In the genomic region with DNA sequence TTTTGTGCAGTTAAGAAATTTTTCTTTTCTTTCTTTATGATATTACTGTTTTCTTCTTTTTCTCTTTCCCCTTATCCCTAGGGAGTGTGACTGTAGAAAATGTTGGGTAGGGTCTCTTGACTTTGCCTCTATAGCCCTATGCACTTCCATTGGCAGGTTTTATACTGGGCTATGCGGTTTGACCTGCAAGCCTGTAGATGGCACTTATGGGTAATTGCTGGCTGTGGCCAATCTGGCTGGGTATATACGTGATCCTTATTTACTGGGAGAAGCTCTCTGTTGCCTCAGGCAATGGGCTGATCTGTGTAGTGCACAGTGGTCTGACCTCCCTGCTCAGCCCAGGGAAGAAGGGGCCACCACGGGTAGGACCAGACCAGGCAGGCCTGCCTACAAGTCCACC, we compare ENCODE assay signal across 18 cellular contexts.
A peak's percentile ranks its signal among the peaks of the same experiment; 100 is the strongest.
DNase-seq lines count a peak whose midpoint lies in the region; ATAC-seq, FAIRE-seq and TF ChIP-seq lines count a peak whose summit lies in the region.
"Had no signal": no experiment of that assay in that cellular context is flagged by ENCODE, and none has a peak within 500 bp of the region (broad histone marks: within the 10 kb centered on the region; RNA-seq: fewer than 3 reads in every experiment).

No MANE protein-coding gene starts in this region.

- ATAC-seq in HepG2: peak; percentile 85
- ATAC-seq: Right ventricle myocardium inferior had no signal

- no peaks in the 10 kb centered on the region for H4K20me1 ChIP-seq in HepG2 (ENCODE audit: insufficient read depth, low read length)

- FAIRE-seq in HepG2 (lab: Jason Lieb, UNC): no peak
- FAIRE-seq: RCC 7860 had no signal

- TF ChIP-seq RAD21 in Ishikawa (IDR thresholded peaks at IDR 0.05; ENCODE audit: low read depth): peak; percentile 38
- no peak for TF ChIP-seq RAD21 in HepG2 (CRISPR knock-in tag; IDR thresholded peaks at IDR 0.05)

- TF ChIP-seq CTCF in C4-2B (conservative IDR thresholded peaks at IDR 0.05) (peak; percentile 7; the same call in 1 of the 2 replicates), endodermal cell (conservative IDR thresholded peaks at IDR 0.05) (peak; percentile 40), HepG2 (CRISPR knock-in tag; IDR thresholded peaks at IDR 0.05) (peak; percentile 50), suprapubic skin (IDR thresholded peaks at IDR 0.05) (no peak)

- H3K9me3 Mint-ChIP-seq in endodermal cell: peaks cover 32% of the 10 kb centered on the region

- H3K27ac ChIP-seq in C4-2B (no peak overlapping the region), endodermal cell (ENCODE audit: low read depth, low read length) (no peak overlapping the region), HepG2 (ENCODE audit: extremely low read length, insufficient read depth, low read length) (no peak overlapping the region), suprapubic skin (no peak overlapping the region)
- H3K27ac ChIP-seq: GM23248 had no signal

- H3K4me1 ChIP-seq in endodermal cell (ENCODE audit: control insufficient read depth, insufficient read depth, low read length) (no peaks in the 10 kb centered on the region), HepG2 (ENCODE audit: insufficient read depth, low read length) (no peaks in the 10 kb centered on the region), suprapubic skin (no peaks in the 10 kb centered on the region)

- POLR2A ChIA-PET in HepG2 (lab: Yijun Ruan, JAX): no interaction called here

- H3K36me3 ChIP-seq in endodermal cell (ENCODE audit: control insufficient read depth, insufficient read depth, low read length): no peaks in the 10 kb centered on the region
- H3K36me3 ChIP-seq in HepG2 (replicated peaks in 1 of 2; ENCODE audit: control insufficient read depth in 1 of 2, insufficient read depth in 2 of 2, low read length in 2 of 2): no peaks in the 10 kb centered on the region
- no peaks in the 10 kb centered on the region for H3K36me3 ChIP-seq in suprapubic skin
- H3K36me3 ChIP-seq: MG63 had no signal

- H3K9me3 ChIP-seq in endodermal cell (ENCODE audit: control insufficient read depth, low read length) (peaks cover 15% of the 10 kb centered on the region), HepG2 (ENCODE audit: low read length) (peaks cover 6% of the 10 kb centered on the region; the same call in 1 of the 2 replicates), suprapubic skin (peaks cover 7% of the 10 kb centered on the region)
- H3K9me3 ChIP-seq: MG63 had no signal

- DNase-seq in endodermal cell (no peak), HepG2 (ENCODE audit: low spot score) (peak; percentile 21), suprapubic skin (ENCODE audit: low spot score in 2 of 2) (no peak), NCI-H146 (lab: John Stamatoyannopoulos, UW) (no peak), SKM-1 (lab: John Stamatoyannopoulos, UW; ENCODE audit: unreplicated experiment) (no peak)
- DNase-seq: DND-41, GM23248, Karpas-422, MG63, NCI-H1092, NCI-H1436 treated with DMSO at 0.1 percent for 48 hours, NCI-H2081, NCI-H2171 treated with DMSO at 0.1 percent for 48 hours had no signal

- H3K4me3 ChIP-seq in endodermal cell (ENCODE audit: low read length) (no peak overlapping the region), HepG2 (replicated peaks in 1 of 3; ENCODE audit: insufficient read depth in 1 of 3, low read depth in 2 of 3, low read length in 3 of 3) (no peak overlapping the region), suprapubic skin (no peak overlapping the region)
- H3K4me3 ChIP-seq: GM23248, MG63 had no signal

- H3K4me2 ChIP-seq in HepG2 (ENCODE audit: low read depth, low read length): no peak overlapping the region

- no TSS peak for BruUV-seq in HepG2 (replicated peaks; lab: Mats Ljungman, UMichigan)

- H2AFZ ChIP-seq in HepG2 (ENCODE audit: low read length): no peak overlapping the region
- H2AFZ ChIP-seq: GM23248 had no signal

- H3K27ac Mint-ChIP-seq in endodermal cell: no peak overlapping the region
- H3K27ac Mint-ChIP-seq: CD14-positive monocyte had no signal

- H3K36me3 Mint-ChIP-seq in endodermal cell (ENCODE audit: low read depth): no peaks in the 10 kb centered on the region
- H3K36me3 Mint-ChIP-seq: CD14-positive monocyte had no signal

- 87 to 92% methylated on average over 2 to 3 of the region's 3 CpGs for WGBS in endodermal cell (ENCODE audit: insufficient coverage in 1 of 2, insufficient read length in 1 of 2), 2 experiments
- WGBS in HepG2 (ENCODE audit: low lambda C conversion rate): 8% methylated on average over 2 of the region's 3 CpGs
- WGBS in suprapubic skin: 87% methylated on average over 3 of the region's 3 CpGs

- TF ChIP-seq EP300 in Ishikawa (IDR thresholded peaks at IDR 0.05; ENCODE audit: borderline replicate concordance): no peak
- no peak for TF ChIP-seq EP300 in HepG2 (IDR thresholded peaks at IDR 0.05; ENCODE audit: low read depth in 2 of 2, low read length in 2 of 2)
- TF ChIP-seq EP300 in HepG2 (CRISPR knock-in tag; IDR thresholded peaks at IDR 0.05; ENCODE audit: borderline replicate concordance): no peak
- TF ChIP-seq EP300 in suprapubic skin (IDR thresholded peaks at IDR 0.05): no peak

- H3K27me3 Mint-ChIP-seq in endodermal cell (ENCODE audit: insufficient read depth): no peaks in the 10 kb centered on the region

- no peaks in the 10 kb centered on the region for H3K4me1 Mint-ChIP-seq in endodermal cell
- H3K4me1 Mint-ChIP-seq: CD14-positive monocyte had no signal

- intact Hi-C loops in HepG2 (cut with micrococcal nuclease; ENCODE audit: unreplicated experiment): no loop called here

- TF ChIP-seq POLR2A in HepG2 (IDR thresholded peaks at IDR 0.05; ENCODE audit: insufficient read depth in 1 of 2, low read depth in 2 of 2, low read length in 2 of 2): no peak
- TF ChIP-seq POLR2A in suprapubic skin (IDR thresholded peaks at IDR 0.05): no peak

- H3K27me3 ChIP-seq in endodermal cell (ENCODE audit: control insufficient read depth, insufficient read depth, low read length, poor library complexity, severe bottlenecking) (no peaks in the 10 kb centered on the region), HepG2 (ENCODE audit: control insufficient read depth in 1 of 2, insufficient read depth in 2 of 2, low read length in 2 of 2) (no peaks in the 10 kb centered on the region; a peak in 1 of 5 replicates), suprapubic skin (no peaks in the 10 kb centered on the region)
- H3K27me3 ChIP-seq: MG63 had no signal

- CTCF ChIA-PET in HepG2 (lab: Yijun Ruan, JAX; ENCODE audit: low intra/inter-chr PET ratio, low total read pairs): no interaction called here

- H3K79me2 ChIP-seq in HepG2 (ENCODE audit: insufficient read depth, low read length): no peaks in the 10 kb centered on the region

- in situ Hi-C loops in HepG2 (cut with HindIII; ENCODE audit: extremely low pct_ligation_motif_present, low pct_unique_long_range_greater_than_20kb): no loop called here

- H3K9ac ChIP-seq in endodermal cell (ENCODE audit: extremely low read depth, low read length, poor library complexity, severe bottlenecking) (no peak overlapping the region), HepG2 (ENCODE audit: insufficient read depth, low read depth, low read length) (no peak overlapping the region)
- H3K9ac ChIP-seq: GM23248 had no signal

- H3K4me3 Mint-ChIP-seq in endodermal cell: no peak overlapping the region
- H3K4me3 Mint-ChIP-seq: CD14-positive monocyte had no signal

TF ChIP-seq in Ishikawa, 13 proteins besides CTCF, POLR2A, EP300 and RAD21:
- no peak for TF ChIP-seq CEBPB (IDR thresholded peaks at IDR 0.05)
TF ChIP-seq in Ishikawa: peak in this region for 0.

TF ChIP-seq in HepG2, 621 proteins besides CTCF, POLR2A, EP300 and RAD21:
- TF ChIP-seq STAG1 (CRISPR knock-in tag; IDR thresholded peaks at IDR 0.05) (peak; percentile 46), ETV5 (CRISPR knock-in tag; IDR thresholded peaks at IDR 0.05; ENCODE audit: borderline replicate concordance) (no peak), ZNF607 (CRISPR knock-in tag; IDR thresholded peaks at IDR 0.05; ENCODE audit: borderline replicate concordance) (no peak), ZMYM3 (CRISPR knock-in tag; IDR thresholded peaks at IDR 0.05) (no peak), JUN (CRISPR knock-in tag; IDR thresholded peaks at IDR 0.05) (no peak), RARG (CRISPR knock-in tag; IDR thresholded peaks at IDR 0.05; ENCODE audit: low read depth) (no peak), MIER2 (CRISPR knock-in tag; IDR thresholded peaks at IDR 0.05) (no peak), PPARG (CRISPR knock-in tag; conservative IDR thresholded peaks at IDR 0.05) (no peak), SMC3 (IDR thresholded peaks at IDR 0.05; ENCODE audit: low read length) (peak; percentile 9; the same call in 1 of the 2 replicates)
- TF ChIP-seq, protein P1, sequence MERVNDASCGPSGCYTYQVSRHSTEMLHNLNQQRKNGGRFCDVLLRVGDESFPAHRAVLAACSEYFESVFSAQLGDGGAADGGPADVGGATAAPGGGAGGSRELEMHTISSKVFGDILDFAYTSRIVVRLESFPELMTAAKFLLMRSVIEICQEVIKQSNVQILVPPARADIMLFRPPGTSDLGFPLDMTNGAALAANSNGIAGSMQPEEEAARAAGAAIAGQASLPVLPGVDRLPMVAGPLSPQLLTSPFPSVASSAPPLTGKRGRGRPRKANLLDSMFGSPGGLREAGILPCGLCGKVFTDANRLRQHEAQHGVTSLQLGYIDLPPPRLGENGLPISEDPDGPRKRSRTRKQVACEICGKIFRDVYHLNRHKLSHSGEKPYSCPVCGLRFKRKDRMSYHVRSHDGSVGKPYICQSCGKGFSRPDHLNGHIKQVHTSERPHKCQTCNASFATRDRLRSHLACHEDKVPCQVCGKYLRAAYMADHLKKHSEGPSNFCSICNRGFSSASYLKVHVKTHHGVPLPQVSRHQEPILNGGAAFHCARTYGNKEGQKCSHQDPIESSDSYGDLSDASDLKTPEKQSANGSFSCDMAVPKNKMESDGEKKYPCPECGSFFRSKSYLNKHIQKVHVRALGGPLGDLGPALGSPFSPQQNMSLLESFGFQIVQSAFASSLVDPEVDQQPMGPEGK (CRISPR knock-in tag; IDR thresholded peaks at IDR 0.05): no peak

Comparison
In these comparisons a context has a peak if more than half of its experiments do, and no peak if none do; other contexts are left out.
1. CTCF ChIP-seq: peak in C4-2B (single experiment), endodermal cell (single experiment) and HepG2 (single experiment); none in suprapubic skin (0 of 2).